1 cellular context compared by ENCODE assay signal in genomic region chr1:18972991-18973390, GRCh38.
TF ChIP-seq lines count a peak whose summit lies in the region.

No MANE protein-coding gene starts in this region.

TF ChIP-seq in H1, 55 proteins besides CTCF, POLR2A, EP300 and RAD21:
- TF ChIP-seq MAX (IDR thresholded peaks at IDR 0.05): no peak
- TF ChIP-seq NANOG (IDR thresholded peaks at IDR 0.05; ENCODE audit: insufficient read depth, low read depth, low read length, poor library complexity, severe bottlenecking): no peak
- no peak for TF ChIP-seq RXRA (IDR thresholded peaks at IDR 0.05; ENCODE audit: insufficient read depth, low read depth, low read length)
- no peak for TF ChIP-seq SIX5 (IDR thresholded peaks at IDR 0.05; ENCODE audit: low read depth, low read length)
- TF ChIP-seq SAP30 (IDR thresholded peaks at IDR 0.05; ENCODE audit: insufficient read depth, insufficient replicate concordance, low read length): no peak
- TF ChIP-seq KDM5A (IDR thresholded peaks at IDR 0.05; ENCODE audit: low read length): no peak
- no peak for TF ChIP-seq ASH2L (IDR thresholded peaks at IDR 0.05; ENCODE audit: low read length)
- TF ChIP-seq KDM4A (IDR thresholded peaks at IDR 0.05; ENCODE audit: low read depth, low read length, severe bottlenecking): no peak
- no peak for TF ChIP-seq TEAD4 (IDR thresholded peaks at IDR 0.05; ENCODE audit: low read depth, low read length)
- no peak for TF ChIP-seq MAFK (IDR thresholded peaks at IDR 0.05; ENCODE audit: low read depth, low read length)
- TF ChIP-seq ATF2 (IDR thresholded peaks at IDR 0.05; ENCODE audit: low read length): no peak
- no peak for TF ChIP-seq CHD1 (IDR thresholded peaks at IDR 0.05; ENCODE audit: low read depth, low read length)
- no peak for TF ChIP-seq SP2 (IDR thresholded peaks at IDR 0.05; ENCODE audit: low read length)
- TF ChIP-seq BCL11A (IDR thresholded peaks at IDR 0.05; ENCODE audit: low read depth in 2 of 2, low read length in 2 of 2): no peak
- TF ChIP-seq YY1 (IDR thresholded peaks at IDR 0.05; ENCODE audit: low read depth, low read length): no peak
